In genomic region chr14:102479107-102479506, GRCh38 we compare ENCODE assay signal across 13 cellular contexts.
"Had no signal": no experiment of that assay in that cellular context is flagged by ENCODE, and none has a peak within 500 bp of the region (broad histone marks: within the 10 kb centered on the region; RNA-seq: fewer than 3 reads in every experiment).

No MANE protein-coding gene starts in this region.

- H3K4me2 ChIP-seq: hepatocyte had no signal

- H3K27me3 ChIP-seq: hepatocyte, ovary, SJSA1 had no signal

- H3K79me2 ChIP-seq: hepatocyte had no signal

- H3K4me1 ChIP-seq: SJSA1 had no signal

- H3K9me3 ChIP-seq: ovary, SJSA1 had no signal

- H3K4me3 ChIP-seq: hepatocyte, ovary, SJSA1 had no signal

- ATAC-seq: activated T-cell treated with anti-CD3 and anti-CD28 coated beads, Interleukin-2, amount 50 U/mL, for 4 hours; effector memory CD8-positive, alpha-beta T cell; natural killer cell treated with Interleukin-12 subunit alpha and Interleukin-12 subunit beta and Interleukin-15 and Interleukin-18, amount 100 ng/mL, for 72 hours; stimulated activated naive B cell treated with anti-CD40 and anti-IgM and Interleukin-4, amounts not matched to agents 10 μg/mL and 1 μg/mL and 100 μg/mL, for 72 hours had no signal

- H2AFZ ChIP-seq: hepatocyte had no signal

- DNase-seq: activated CD4-positive, alpha-beta memory T cell treated with anti-CD3 and anti-CD28 coated beads for 36 hours; activated CD4-positive, CD25-positive, alpha-beta regulatory T cell treated with anti-CD3 and anti-CD28 coated beads, Interleukin-2, amount 50 U/mL, for 72 hours; activated gamma-delta T cell; activated T-cell treated with anti-CD3 and anti-CD28 coated beads, Interleukin-2, amount 50 U/mL, for 4 hours; central memory CD4-positive, alpha-beta T cell; effector memory CD8-positive, alpha-beta T cell; stimulated activated CD4-positive, alpha-beta T cell treated with anti-CD3 and anti-CD28 coated beads, Interleukin-2, amount 100 ng/mL, for 24 hours; stimulated activated naive B cell treated with anti-CD40 and anti-IgM and Interleukin-4, amounts not matched to agents 10 μg/mL and 1 μg/mL and 100 μg/mL, for 72 hours had no signal

- H3K27ac ChIP-seq: epithelial cell of prostate, hepatocyte, SJSA1 had no signal

- H3K36me3 ChIP-seq: ovary, SJSA1 had no signal
